ENCODE assay signal across 18 cellular contexts in the genomic region with DNA sequence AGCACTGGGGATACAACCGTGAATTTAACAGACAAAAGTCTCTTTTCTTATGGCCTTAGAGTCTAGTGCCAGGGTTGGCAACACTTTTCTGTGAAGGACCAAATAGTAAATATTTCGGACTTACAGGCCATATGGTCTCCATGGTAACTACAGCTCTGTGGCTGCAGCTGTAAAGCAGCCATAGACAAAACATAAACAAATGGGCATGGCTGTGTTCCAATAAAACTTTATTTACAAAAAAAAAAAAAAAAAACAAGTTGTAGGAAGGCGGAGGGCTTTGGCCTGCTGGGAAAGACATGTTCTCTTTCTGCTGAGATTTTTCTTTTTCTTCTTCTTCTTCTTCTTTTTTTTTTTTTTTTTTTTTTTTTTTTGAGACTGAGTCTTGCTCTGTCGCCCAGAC.
"Had no signal": no experiment of that assay in that cellular context is flagged by ENCODE, and none has a peak within 500 bp of the region (broad histone marks: within the 10 kb centered on the region; RNA-seq: fewer than 3 reads in every experiment).

No MANE protein-coding gene starts in this region.

- H3K9me3 Mint-ChIP-seq: activated naive CD4-positive, alpha-beta T cell treated with anti-CD3 and anti-CD28 coated beads, Interleukin-2, amount 50 U/mL, for 72 hours; activated T-cell treated with anti-CD3 and anti-CD28 coated beads, Interleukin-2, amount 50 U/mL, for 72 hours had no signal

- ATAC-seq: activated naive CD4-positive, alpha-beta T cell treated with anti-CD3 and anti-CD28 coated beads, Interleukin-2, amount 50 U/mL, for 72 hours; activated T-cell treated with anti-CD3 and anti-CD28 coated beads, Interleukin-2, amount 50 U/mL, for 72 hours; esophagus mucosa; gastroesophageal sphincter; heart right ventricle; left lung; upper lobe of right lung had no signal

- DNase-seq: activated CD4-positive, alpha-beta T cell treated with anti-CD3 and anti-CD28 coated beads for 1 hour; activated CD4-positive, alpha-beta T cell treated with anti-CD3 and anti-CD28 coated beads, Interleukin-2, amount 50 U/mL, for 4 hours; activated effector memory CD4-positive, alpha-beta T cell treated with anti-CD3 and anti-CD28 coated beads, Interleukin-2, amount 50 U/mL, for 16 hours; activated T-cell treated with anti-CD3 and anti-CD28 coated beads, Interleukin-2, amount 50 U/mL, for 72 hours; adrenal gland; effector CD8-positive, alpha-beta T cell; heart right ventricle; left lung; stimulated activated CD4-positive, alpha-beta T cell treated with anti-CD3 and anti-CD28 coated beads, Interleukin-12 subunit alpha, Interleukin-12 subunit beta, amount 100 ng/mL, for 4 hours; stimulated activated CD4-positive, alpha-beta T cell treated with anti-CD3 and anti-CD28 coated beads, Interleukin-1b, Interleukin-23, amount 100 ng/mL, for 48 hours; stimulated activated CD8-positive, alpha-beta memory T cell treated with anti-CD3 and anti-CD28 coated beads, Interleukin-4, amount 100 ng/mL, for 48 hours; stimulated activated naive CD4-positive, alpha-beta T cell; upper lobe of right lung; WERI-Rb-1 had no signal

- H3K36me3 Mint-ChIP-seq: activated naive CD4-positive, alpha-beta T cell treated with anti-CD3 and anti-CD28 coated beads, Interleukin-2, amount 50 U/mL, for 72 hours had no signal

- H3K4me3 Mint-ChIP-seq: activated T-cell treated with anti-CD3 and anti-CD28 coated beads, Interleukin-2, amount 50 U/mL, for 72 hours had no signal

- H3K27me3 ChIP-seq: adrenal gland, upper lobe of right lung had no signal

- H3K36me3 ChIP-seq: adrenal gland, gastroesophageal sphincter, heart right ventricle, left lung, upper lobe of right lung, WERI-Rb-1 had no signal

- H3K9me3 ChIP-seq: adrenal gland, gastroesophageal sphincter, heart right ventricle, left lung, upper lobe of right lung had no signal

- H3K27ac Mint-ChIP-seq: activated naive CD4-positive, alpha-beta T cell treated with anti-CD3 and anti-CD28 coated beads, Interleukin-2, amount 50 U/mL, for 72 hours; activated T-cell treated with anti-CD3 and anti-CD28 coated beads, Interleukin-2, amount 50 U/mL, for 72 hours; progenitor cell of endocrine pancreas had no signal

- H3K4me3 ChIP-seq: adrenal gland, gastroesophageal sphincter, heart right ventricle, left lung, upper lobe of right lung had no signal

- H3K27ac ChIP-seq: adrenal gland, gastroesophageal sphincter, heart right ventricle, left lung, upper lobe of right lung, WERI-Rb-1 had no signal
